ENCODE assay signal across 14 cellular contexts in the genomic region with DNA sequence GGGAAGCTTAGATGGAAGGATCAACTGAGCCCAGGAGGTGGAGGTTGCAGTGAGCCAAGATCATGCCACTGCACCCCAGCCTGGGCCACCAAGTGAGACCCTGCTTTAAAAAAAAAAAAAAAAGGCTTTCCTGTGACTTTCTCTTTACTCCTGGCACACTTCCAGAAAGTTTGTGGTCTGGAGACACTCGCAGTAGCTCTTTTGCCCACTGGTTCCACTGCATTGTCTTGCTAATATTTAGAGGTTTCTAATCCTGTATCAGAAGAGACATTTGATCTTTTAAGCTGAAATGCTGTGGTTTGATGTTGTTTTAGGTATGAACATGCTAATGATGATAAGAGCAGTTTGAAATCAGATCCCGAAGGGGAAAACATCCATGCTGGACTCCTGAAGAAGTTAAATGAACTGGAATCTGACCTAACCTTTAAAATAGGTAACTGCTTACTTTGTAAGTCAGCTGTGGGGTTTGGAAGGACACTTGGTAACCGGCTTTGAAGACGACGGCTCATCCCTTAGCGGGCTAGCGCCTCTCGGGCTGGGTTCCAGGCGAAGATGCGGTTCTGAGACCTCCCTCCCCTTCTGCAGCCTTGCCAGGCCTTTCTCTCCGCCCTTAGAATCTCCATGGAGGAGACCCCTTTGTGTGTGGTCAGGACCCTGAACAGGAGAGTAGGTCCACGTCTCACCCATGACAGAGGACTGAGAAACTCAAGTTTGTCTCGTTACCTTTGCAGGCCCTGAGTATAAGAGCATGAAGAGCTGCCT. TPM values are rescaled to one million over a fixed set of nuclear protein-coding genes. Genes with fewer than 3 reads are reported as not detected.
DNase-seq lines count a peak whose midpoint lies in the region; ATAC-seq and TF ChIP-seq lines count a peak whose summit lies in the region.
"Had no signal": no experiment of that assay in that cellular context is flagged by ENCODE, and none has a peak within 500 bp of the region (broad histone marks: within the 10 kb centered on the region; RNA-seq: fewer than 3 reads in every experiment).

No MANE protein-coding gene starts in this region.

- DNase-seq in NCI-H2196 (lab: John Stamatoyannopoulos, UW; ENCODE audit: unreplicated experiment) (peak; percentile 33), NCI-H2196 treated with DMSO at 0.1 percent for 48 hours (lab: John Stamatoyannopoulos, UW; ENCODE audit: unreplicated experiment) (no peak), NCI-H2107 (lab: John Stamatoyannopoulos, UW) (peak; percentile 20), astrocyte of the spinal cord (ENCODE audit: low read depth, low spot score) (peak; percentile 30), mesenteric fat pad (ENCODE audit: low spot score) (peak; percentile 62), type B pancreatic cell (ENCODE audit: extremely low spot score, unreplicated experiment) (no peak), mucosa of gallbladder (ENCODE audit: low spot score) (no peak)
- DNase-seq: activated T-cell treated with anti-CD3 and anti-CD28 coated beads for 4 hours, esophagus squamous epithelium, NCI-H446 had no signal

- H3K36me3 Mint-ChIP-seq in type B pancreatic cell = peaks cover 28% of the 10 kb centered on the region

- no peak overlapping the region for H3K4me3 ChIP-seq in astrocyte of the spinal cord (ENCODE audit: low read depth, low read length)
- H3K4me3 ChIP-seq: A549, breast epithelium, esophagus squamous epithelium had no signal

- H3K9me3 Mint-ChIP-seq in type B pancreatic cell = no peaks in the 10 kb centered on the region
- H3K9me3 Mint-ChIP-seq: nephron had no signal

- no peak overlapping the region for H3K27ac Mint-ChIP-seq in type B pancreatic cell

- no peak overlapping the region for H3K4me3 Mint-ChIP-seq in type B pancreatic cell
- H3K4me3 Mint-ChIP-seq: nephron had no signal

- H3K27me3 Mint-ChIP-seq in type B pancreatic cell = no peaks in the 10 kb centered on the region

- peaks cover 10% of the 10 kb centered on the region for H3K4me1 Mint-ChIP-seq in type B pancreatic cell (ENCODE audit: unreplicated experiment)

- TF ChIP-seq CTCF in astrocyte of the spinal cord (IDR thresholded peaks at IDR 0.05; ENCODE audit: low read depth, low read length) (no peak), type B pancreatic cell (conservative IDR thresholded peaks at IDR 0.05) (no peak)

- ATAC-seq in GM19452 (IDR thresholded peaks at IDR 0.05; ENCODE audit: unreplicated experiment) = no peak
- ATAC-seq: A549 had no signal

- in situ Hi-C loops in astrocyte of the spinal cord (cut with HindIII; ENCODE audit: low sequenced_read_pairs) = no loop called here

RNA-seq across cellular contexts. Expression of a gene that starts 23.1 kb away (rescaled TPM):
- total RNA-seq in mesenteric fat pad (60.4 TPM), type B pancreatic cell (ENCODE audit: low replicate concordance) (30.4 and 45.3 TPM in 2 replicates), mucosa of gallbladder (25.9 TPM)

RNA-seq across cellular contexts. Expression of a gene that starts 57.9 kb away (rescaled TPM):
- total RNA-seq in mesenteric fat pad (89.8 TPM), type B pancreatic cell (ENCODE audit: low replicate concordance) (130 and 198 TPM in 2 replicates), mucosa of gallbladder (189 TPM)

Comparison
In these comparisons a context has a peak if more than half of its experiments do, and no peak if none do; other contexts are left out.
1. DNase-seq: peak in NCI-H2196 (single experiment), NCI-H2107 (single experiment), astrocyte of the spinal cord (single experiment) and mesenteric fat pad (single experiment); none in NCI-H2196 treated with DMSO at 0.1 percent for 48 hours (single experiment), type B pancreatic cell (single experiment) and mucosa of gallbladder (single experiment).